8 cellular contexts compared by ENCODE assay signal in genomic region chr4:3387943-3388348, GRCh38. TPM values are rescaled to one million over a fixed set of nuclear protein-coding genes. Genes with fewer than 3 reads are reported as not detected.
DNase-seq lines count a peak whose midpoint lies in the region; ATAC-seq, FAIRE-seq and TF ChIP-seq lines count a peak whose summit lies in the region.

No MANE protein-coding gene starts in this region.

- peak overlapping the region in 2 of 5 donors; percentile 17 to 67 for H3K4me3 Mint-ChIP-seq in immature natural killer cell
- H3K4me3 Mint-ChIP-seq in Caco-2 (ENCODE audit: unreplicated experiment), result no peak overlapping the region

- H3K36me3 ChIP-seq in endothelial cell of umbilical vein (ENCODE audit: control insufficient read depth in 2 of 2, extremely low read depth in 1 of 2, insufficient read depth in 2 of 2, low read length in 2 of 2) (no peaks in the 10 kb centered on the region), muscle layer of colon (ENCODE audit: insufficient read depth, low read length) (no peaks in the 10 kb centered on the region), Caco-2 (ENCODE audit: control insufficient read depth, insufficient read depth, low read length) (no peaks in the 10 kb centered on the region)

- CTCF ChIA-PET in endothelial cell of umbilical vein (lab: Charles Lee) (interaction anchor here (1.1 to 2.5 kb wide), 4 partner anchors 12 to 70 kb away, joined by 3 to 15 read pairs (median 6); no protein-coding TSS in a partner anchor), Caco-2 (lab: Charles Lee) (no interaction called here)

- no peak for TF ChIP-seq POLR2A in endothelial cell of umbilical vein (IDR thresholded peaks at IDR 0.05; ENCODE audit: low read depth, low read length)

- ATAC-seq in GM21717 (IDR thresholded peaks at IDR 0.05; ENCODE audit: unreplicated experiment), result peak; percentile 34

- no peaks in the 10 kb centered on the region for H3K9me1 ChIP-seq in endothelial cell of umbilical vein (replicated peaks; ENCODE audit: control insufficient read depth, extremely low read depth, insufficient read depth, low read length)

- no peaks in the 10 kb centered on the region for H4K20me1 ChIP-seq in endothelial cell of umbilical vein (replicated peaks; ENCODE audit: control insufficient read depth, extremely low read depth, insufficient read depth, low read length)

- H3K27ac Mint-ChIP-seq in immature natural killer cell (peak overlapping the region in 2 of 6 donors; percentile 20 to 67), Caco-2 (ENCODE audit: unreplicated experiment) (no peak overlapping the region)

- H3K79me2 ChIP-seq in endothelial cell of umbilical vein (ENCODE audit: control insufficient read depth, insufficient read depth, low read length), result peaks cover 5% of the 10 kb centered on the region

- H3K27me3 ChIP-seq in endothelial cell of umbilical vein (ENCODE audit: control insufficient read depth in 2 of 2, insufficient read depth in 2 of 2, low read length in 2 of 2) (no peaks in the 10 kb centered on the region), muscle layer of colon (ENCODE audit: control insufficient read depth in 1 of 2, insufficient read depth in 2 of 2, low read length in 2 of 2) (no peaks in the 10 kb centered on the region), Caco-2 (replicated peaks; ENCODE audit: control insufficient read depth, insufficient read depth, low read length) (no peaks in the 10 kb centered on the region)

- intact Hi-C loops in endothelial cell of umbilical vein (cut with micrococcal nuclease), result loop anchor here (5.0 kb wide), 2 partner anchors 41 to 49 kb away; no protein-coding TSS in a partner anchor
- intact Hi-C loops in Caco-2 (cut with micrococcal nuclease; ENCODE audit: unreplicated experiment), result no loop called here

- H3K27ac ChIP-seq in endothelial cell of umbilical vein (ENCODE audit: insufficient read depth, low read depth, low read length), result peak overlapping the region; percentile 12
- peak overlapping the region; percentile 79 for H3K27ac ChIP-seq in muscle layer of colon (ENCODE audit: low read depth, low read length)

- peak overlapping the region in 1 of 3 experiments; percentile 7 for H3K4me3 ChIP-seq in endothelial cell of umbilical vein (replicated peaks in 1 of 3; ENCODE audit: insufficient read depth in 1 of 3, low read depth in 1 of 3, low read length in 3 of 3)
- peak overlapping the region in 1 of 2 donors; percentile 53 for H3K4me3 ChIP-seq in muscle layer of colon (ENCODE audit: low read depth in 1 of 2, low read length in 2 of 2)
- no peak overlapping the region for H3K4me3 ChIP-seq in Caco-2 (ENCODE audit: low read depth, low read length)

- dilution Hi-C loops in endothelial cell of umbilical vein (cut with MboI; ENCODE audit: extremely low pct_ligation_motif_present, low sequenced_read_pairs), result no loop called here

- no peaks in the 10 kb centered on the region for H3K36me3 Mint-ChIP-seq in immature natural killer cell
- H3K36me3 Mint-ChIP-seq in Caco-2 (ENCODE audit: insufficient read depth, unreplicated experiment), result no peaks in the 10 kb centered on the region

- DNase-seq in C1 segment of cervical spinal cord (lab: John Stamatoyannopoulos, UW) (peak in 10 of 14 donors; percentile 31 to 71 (median 41)), NCI-H2029 (lab: John Stamatoyannopoulos, UW) (peak; percentile 64), endothelial cell of umbilical vein (ENCODE audit: low read depth, low spot score) (peak; percentile 58), DMS114 treated with DMSO at 0.1 percent for 48 hours (lab: John Stamatoyannopoulos, UW; ENCODE audit: unreplicated experiment) (no peak), immature natural killer cell (no peak), Caco-2 (no peak)

- H3K9me3 ChIP-seq in endothelial cell of umbilical vein (replicated peaks; ENCODE audit: control insufficient read depth, insufficient read depth, low read length) (no peaks in the 10 kb centered on the region), muscle layer of colon (ENCODE audit: low read length) (no peaks in the 10 kb centered on the region), Caco-2 (no peaks in the 10 kb centered on the region)

- POLR2A ChIA-PET in endothelial cell of umbilical vein (lab: Charles Lee) (no interaction called here), Caco-2 (lab: Charles Lee) (no interaction called here)

- FAIRE-seq in endothelial cell of umbilical vein (lab: Jason Lieb, UNC), result peak; percentile 91

- H3K27me3 Mint-ChIP-seq in immature natural killer cell (ENCODE audit: low read depth in 3 of 3), result peaks cover 3 to 7% (median 6%) of the 10 kb centered on the region in 3 donors
- no peaks in the 10 kb centered on the region for H3K27me3 Mint-ChIP-seq in Caco-2 (ENCODE audit: insufficient read depth, unreplicated experiment)

- H3K9ac ChIP-seq in endothelial cell of umbilical vein (replicated peaks; ENCODE audit: extremely low read depth, insufficient read depth, low read length), result peak overlapping the region; percentile 13
- H3K9ac ChIP-seq in muscle layer of colon (ENCODE audit: low read length), result no peak overlapping the region

- H3K4me1 ChIP-seq in endothelial cell of umbilical vein (ENCODE audit: control insufficient read depth, extremely low read depth, insufficient read depth, low read length) (peaks cover 37% of the 10 kb centered on the region), muscle layer of colon (ENCODE audit: insufficient read depth, low read length) (peaks cover 26% of the 10 kb centered on the region), Caco-2 (no peaks in the 10 kb centered on the region)

- H3K4me1 Mint-ChIP-seq in immature natural killer cell (peaks cover 19 to 23% of the 10 kb centered on the region in 2 donors), Caco-2 (ENCODE audit: low read depth, unreplicated experiment) (peaks cover 5% of the 10 kb centered on the region)

- H2AFZ ChIP-seq in endothelial cell of umbilical vein (ENCODE audit: low read depth, low read length), result peak overlapping the region; percentile 56

- H3K9me3 Mint-ChIP-seq in immature natural killer cell (no peaks in the 10 kb centered on the region), Caco-2 (ENCODE audit: unreplicated experiment) (no peaks in the 10 kb centered on the region)

- H3K4me2 ChIP-seq in endothelial cell of umbilical vein (ENCODE audit: insufficient read depth, low read length), result peak overlapping the region; percentile 58

- TF ChIP-seq CTCF in endothelial cell of umbilical vein (IDR thresholded peaks at IDR 0.05; ENCODE audit: extremely low read depth in 1 of 2, insufficient read depth in 1 of 2, low read depth in 1 of 2, low read length in 2 of 2) (no peak), Caco-2 (IDR thresholded peaks at IDR 0.05; ENCODE audit: insufficient read depth in 1 of 2, low read depth in 1 of 2, low read length in 1 of 2, severe bottlenecking in 1 of 2, unreplicated experiment in 1 of 2) (no peak)

- BruUV-seq in endothelial cell of umbilical vein (replicated peaks; lab: Mats Ljungman, UMichigan), result no TSS peak
- no TSS peak for BruUV-seq in Caco-2 (replicated peaks; lab: Mats Ljungman, UMichigan)

TF ChIP-seq in endothelial cell of umbilical vein, 7 proteins besides CTCF, POLR2A, EP300 and RAD21:
- TF ChIP-seq POLR2AphosphoS5 (IDR thresholded peaks at IDR 0.05; ENCODE audit: insufficient read depth, low read depth, low read length) (no peak), GATA2 (IDR thresholded peaks at IDR 0.05; ENCODE audit: insufficient read depth, insufficient read length, low read depth, low read length) (no peak), MAX (IDR thresholded peaks at IDR 0.05; ENCODE audit: insufficient read depth, insufficient read length) (no peak), JUN (IDR thresholded peaks at IDR 0.05; ENCODE audit: borderline replicate concordance, insufficient read depth, insufficient read length, low read depth) (no peak), FOS (IDR thresholded peaks at IDR 0.05; ENCODE audit: borderline replicate concordance, insufficient read depth, low read length) (no peak), MYC (IDR thresholded peaks at IDR 0.05; ENCODE audit: low read depth, low read length) (no peak), EZH2 (IDR thresholded peaks at IDR 0.05; ENCODE audit: borderline replicate concordance, low read depth, low read length, severe bottlenecking) (no peak)

RNA-seq across cellular contexts. Expression of gene HGFAC, which starts 53.8 kb away (rescaled TPM):
- total RNA-seq in endothelial cell of umbilical vein (0.42 and 0.49 TPM in 2 replicates), Caco-2 (2022) (0.48 and 0.79 TPM in 2 replicates)
- polyA plus RNA-seq in endothelial cell of umbilical vein (0.24 and 0.36 TPM in 2 replicates), immature natural killer cell (not detected)
- 0.07 TPM in 1 of 2 replicates, not detected in the other for polyA plus RNA-seq in endothelial cell of umbilical vein (2011; cell fraction: cytosol; rRNA removed)
- 2.2 and 2.6 TPM in 2 replicates for polyA plus RNA-seq in endothelial cell of umbilical vein (2011; cell fraction: nucleus; rRNA removed)
- polyA plus RNA-seq in endothelial cell of umbilical vein (2012), result 0.35 TPM in 1 of 2 replicates, not detected in the other
- polyA minus RNA-seq in endothelial cell of umbilical vein, result 0.56 TPM in 1 of 2 replicates, not detected in the other
- polyA minus RNA-seq in endothelial cell of umbilical vein (2011; cell fraction: cytosol; rRNA and poly(A)+ RNA removed), result not detected
- polyA minus RNA-seq in endothelial cell of umbilical vein (2011; cell fraction: nucleus; rRNA and poly(A)+ RNA removed), result 0.43 and 0.63 TPM in 2 replicates

Comparison
In these comparisons a context has a peak if more than half of its experiments do, and no peak if none do; other contexts are left out.
1. DNase-seq: peak in C1 segment of cervical spinal cord (10 of 14), NCI-H2029 (single experiment) and endothelial cell of umbilical vein (single experiment); none in DMS114 treated with DMSO at 0.1 percent for 48 hours (single experiment), immature natural killer cell (0 of 3) and Caco-2 (0 of 2).